In genomic region chr16:68117884-68118283, GRCh38 we compare ENCODE assay signal across 20 cellular contexts. TPM values are rescaled to one million over a fixed set of nuclear protein-coding genes. Genes with fewer than 3 reads are reported as not detected.
A peak's percentile ranks its signal among the peaks of the same experiment; 100 is the strongest.
DNase-seq lines count a peak whose midpoint lies in the region; TF ChIP-seq lines count a peak whose summit lies in the region.
"Had no signal": no experiment of that assay in that cellular context is flagged by ENCODE, and none has a peak within 500 bp of the region (broad histone marks: within the 10 kb centered on the region; RNA-seq: fewer than 3 reads in every experiment).

No MANE protein-coding gene starts in this region.

- H3K9me3 ChIP-seq in CD8-positive, alpha-beta memory T cell (ENCODE audit: low read length) = no peaks in the 10 kb centered on the region
- H3K9me3 ChIP-seq: adrenal gland, colonic mucosa, right lobe of liver had no signal

- CTCF ChIA-PET in activated CD4-positive, alpha-beta memory T cell treated with anti-CD3 and anti-CD28 coated beads, Interleukin-2, amount 10 ng/mL, durations not matched to agents 7 days and 5 days (lab: Charles Lee) = interaction anchor here (0.6 to 2.3 kb wide), 6 partner anchors 8 to 618 kb away, joined by 3 to 9 read pairs (median 3); partner anchors contain the start of gene NFATC3
- CTCF ChIA-PET in activated CD4-positive, alpha-beta memory T cell treated with anti-CD3 and anti-CD28 coated beads for 36 hours (lab: Charles Lee) = interaction anchor here (1.3 to 2.6 kb wide), 5 partner anchors 9 to 111 kb away, joined by 3 to 21 read pairs (median 8); partner anchors contain the start of gene NFATC3
- CTCF ChIA-PET in CD8-positive, alpha-beta memory T cell (lab: Charles Lee) = interaction anchor here (0.6 to 2.2 kb wide), 3 partner anchors 14 to 46 kb away, joined by 3 to 5 read pairs (median 3); no protein-coding TSS in a partner anchor

- H3K27me3 ChIP-seq in CD8-positive, alpha-beta memory T cell (ENCODE audit: insufficient read depth, low read length, poor library complexity, severe bottlenecking) = no peaks in the 10 kb centered on the region
- H3K27me3 ChIP-seq: adrenal gland; BLaER1 treated with 17β-estradiol and CSF1 and Interleukin-3, amounts not matched to agents 10 nM and 100 nM; colonic mucosa; right lobe of liver had no signal

- no peak overlapping the region for H3K4me3 Mint-ChIP-seq in activated CD4-positive, alpha-beta memory T cell treated with anti-CD3 and anti-CD28 coated beads, Interleukin-2, amount 10 ng/mL, durations not matched to agents 7 days and 5 days
- no peak overlapping the region for H3K4me3 Mint-ChIP-seq in activated CD4-positive, alpha-beta memory T cell treated with anti-CD3 and anti-CD28 coated beads for 36 hours
- H3K4me3 Mint-ChIP-seq in CD8-positive, alpha-beta memory T cell = peak overlapping the region in 6 of 7 donors; percentile 5 to 52 (median 32)
- peak overlapping the region; percentile 20 for H3K4me3 Mint-ChIP-seq in activated T-helper 2 cell treated with anti-CD3 and anti-CD28 coated beads, Interferon-gamma antibody, Interleukin-2, Interleukin-4, amounts not matched to agents 10 μg/mL and 5 μg/mL and 100 μg/mL, durations not matched to agents 14 hours and 24 hours and 36 hours (ENCODE audit: low read depth)
- H3K4me3 Mint-ChIP-seq in nephron progenitor cell (no peak overlapping the region), type B pancreatic cell (no peak overlapping the region)
- H3K4me3 Mint-ChIP-seq: activated CD4-positive, alpha-beta T cell treated with anti-CD3 and anti-CD28 coated beads, Interleukin-2, amount 10 ng/mL, durations not matched to agents 7 days and 5 days had no signal

- TF ChIP-seq CTCF in nephron progenitor cell (IDR thresholded peaks at IDR 0.05) (no peak), type B pancreatic cell (conservative IDR thresholded peaks at IDR 0.05) (no peak)

- intact Hi-C loops in activated CD4-positive, alpha-beta memory T cell treated with anti-CD3 and anti-CD28 coated beads for 36 hours (cut with micrococcal nuclease) = loop anchor here (2.0 kb wide), 1 partner anchor 31 kb away; no protein-coding TSS in a partner anchor
- intact Hi-C loops in activated T-helper 2 cell treated with anti-CD3 and anti-CD28 coated beads, Interferon-gamma antibody, Interleukin-2, Interleukin-4, amounts not matched to agents 10 μg/mL and 5 μg/mL and 100 μg/mL, durations not matched to agents 14 hours and 24 hours and 36 hours (cut with micrococcal nuclease) = loop anchor here (2.0 kb wide), 1 partner anchor 23 kb away; no protein-coding TSS in a partner anchor

- no peaks in the 10 kb centered on the region for H3K27me3 Mint-ChIP-seq in activated CD4-positive, alpha-beta memory T cell treated with anti-CD3 and anti-CD28 coated beads, Interleukin-2, amount 10 ng/mL, durations not matched to agents 7 days and 5 days
- no peaks in the 10 kb centered on the region for H3K27me3 Mint-ChIP-seq in activated CD4-positive, alpha-beta memory T cell treated with anti-CD3 and anti-CD28 coated beads for 36 hours
- H3K27me3 Mint-ChIP-seq in CD8-positive, alpha-beta memory T cell = no peaks in the 10 kb centered on the region
- no peaks in the 10 kb centered on the region for H3K27me3 Mint-ChIP-seq in activated T-helper 2 cell treated with anti-CD3 and anti-CD28 coated beads, Interferon-gamma antibody, Interleukin-2, Interleukin-4, amounts not matched to agents 10 μg/mL and 5 μg/mL and 100 μg/mL, durations not matched to agents 14 hours and 24 hours and 36 hours (ENCODE audit: low read depth)
- peaks cover 4% of the 10 kb centered on the region for H3K27me3 Mint-ChIP-seq in nephron progenitor cell (ENCODE audit: low read depth, poor library complexity)
- no peaks in the 10 kb centered on the region for H3K27me3 Mint-ChIP-seq in type B pancreatic cell
- H3K27me3 Mint-ChIP-seq: activated CD4-positive, alpha-beta T cell treated with anti-CD3 and anti-CD28 coated beads, Interleukin-2, amount 10 ng/mL, durations not matched to agents 7 days and 5 days had no signal

- H3K9me3 Mint-ChIP-seq in activated CD4-positive, alpha-beta memory T cell treated with anti-CD3 and anti-CD28 coated beads, Interleukin-2, amount 10 ng/mL, durations not matched to agents 7 days and 5 days = no peaks in the 10 kb centered on the region
- no peaks in the 10 kb centered on the region for H3K9me3 Mint-ChIP-seq in activated CD4-positive, alpha-beta memory T cell treated with anti-CD3 and anti-CD28 coated beads for 36 hours
- no peaks in the 10 kb centered on the region for H3K9me3 Mint-ChIP-seq in CD8-positive, alpha-beta memory T cell
- peaks cover under 1% of the 10 kb centered on the region for H3K9me3 Mint-ChIP-seq in activated T-helper 2 cell treated with anti-CD3 and anti-CD28 coated beads, Interferon-gamma antibody, Interleukin-2, Interleukin-4, amounts not matched to agents 10 μg/mL and 5 μg/mL and 100 μg/mL, durations not matched to agents 14 hours and 24 hours and 36 hours
- peaks cover 16% of the 10 kb centered on the region for H3K9me3 Mint-ChIP-seq in nephron progenitor cell
- no peaks in the 10 kb centered on the region for H3K9me3 Mint-ChIP-seq in type B pancreatic cell

- peaks cover 5% of the 10 kb centered on the region for H3K36me3 ChIP-seq in CD8-positive, alpha-beta memory T cell (ENCODE audit: insufficient read depth, low read length)
- H3K36me3 ChIP-seq: adrenal gland, colonic mucosa, right lobe of liver had no signal

- H3K4me3 ChIP-seq in CD8-positive, alpha-beta memory T cell (ENCODE audit: low read length) = no peak overlapping the region
- H3K4me3 ChIP-seq: adrenal gland; BLaER1 treated with 17β-estradiol and CSF1 and Interleukin-3, amounts not matched to agents 10 nM and 100 nM; colonic mucosa; right lobe of liver had no signal

- no peak for DNase-seq in activated CD4-positive, alpha-beta memory T cell treated with anti-CD3 and anti-CD28 coated beads, Interleukin-2, amount 10 ng/mL, durations not matched to agents 7 days and 5 days
- DNase-seq in activated CD4-positive, alpha-beta memory T cell treated with anti-CD3 and anti-CD28 coated beads for 36 hours = no peak
- no peak for DNase-seq in CD8-positive, alpha-beta memory T cell
- no peak for DNase-seq in activated T-helper 2 cell treated with anti-CD3 and anti-CD28 coated beads, Interferon-gamma antibody, Interleukin-2, Interleukin-4, amounts not matched to agents 10 μg/mL and 5 μg/mL and 100 μg/mL, durations not matched to agents 14 hours and 24 hours and 36 hours (ENCODE audit: low spot score)
- DNase-seq in nephron progenitor cell (no peak), substantia nigra (lab: John Stamatoyannopoulos, UW) (no peak), type B pancreatic cell (ENCODE audit: extremely low spot score, unreplicated experiment) (no peak), foreskin melanocyte (no peak)
- DNase-seq: activated CD4-positive, alpha-beta T cell treated with anti-CD3 and anti-CD28 coated beads, Interleukin-2, amount 10 ng/mL, durations not matched to agents 7 days and 5 days; adrenal gland; colonic mucosa; DMS153; glutamatergic neuron; mammary epithelial cell; NCI-H1105 treated with DMSO at 0.1 percent for 48 hours; NCI-H2081; NCI-H446; right lobe of liver had no signal

- peaks cover 73% of the 10 kb centered on the region for H3K4me1 Mint-ChIP-seq in activated CD4-positive, alpha-beta memory T cell treated with anti-CD3 and anti-CD28 coated beads, Interleukin-2, amount 10 ng/mL, durations not matched to agents 7 days and 5 days
- peaks cover 87% of the 10 kb centered on the region for H3K4me1 Mint-ChIP-seq in activated CD4-positive, alpha-beta memory T cell treated with anti-CD3 and anti-CD28 coated beads for 36 hours (ENCODE audit: low read depth)
- H3K4me1 Mint-ChIP-seq in CD8-positive, alpha-beta memory T cell = peaks cover 86 to 99% (median 93%) of the 10 kb centered on the region in 3 donors
- peaks cover 64% of the 10 kb centered on the region for H3K4me1 Mint-ChIP-seq in activated T-helper 2 cell treated with anti-CD3 and anti-CD28 coated beads, Interferon-gamma antibody, Interleukin-2, Interleukin-4, amounts not matched to agents 10 μg/mL and 5 μg/mL and 100 μg/mL, durations not matched to agents 14 hours and 24 hours and 36 hours (ENCODE audit: low read depth)
- H3K4me1 Mint-ChIP-seq in nephron progenitor cell (peaks cover 13% of the 10 kb centered on the region), type B pancreatic cell (ENCODE audit: unreplicated experiment) (peaks cover 3% of the 10 kb centered on the region)

- peak overlapping the region; percentile 34 for H3K27ac Mint-ChIP-seq in activated CD4-positive, alpha-beta memory T cell treated with anti-CD3 and anti-CD28 coated beads, Interleukin-2, amount 10 ng/mL, durations not matched to agents 7 days and 5 days
- no peak overlapping the region for H3K27ac Mint-ChIP-seq in activated CD4-positive, alpha-beta memory T cell treated with anti-CD3 and anti-CD28 coated beads for 36 hours
- H3K27ac Mint-ChIP-seq in CD8-positive, alpha-beta memory T cell = peak overlapping the region; percentile 0 to 94 (median 56)
- H3K27ac Mint-ChIP-seq in activated T-helper 2 cell treated with anti-CD3 and anti-CD28 coated beads, Interferon-gamma antibody, Interleukin-2, Interleukin-4, amounts not matched to agents 10 μg/mL and 5 μg/mL and 100 μg/mL, durations not matched to agents 14 hours and 24 hours and 36 hours = peak overlapping the region; percentile 81
- H3K27ac Mint-ChIP-seq in nephron progenitor cell = peak overlapping the region; percentile 5
- no peak overlapping the region for H3K27ac Mint-ChIP-seq in type B pancreatic cell
- H3K27ac Mint-ChIP-seq: activated CD4-positive, alpha-beta T cell treated with anti-CD3 and anti-CD28 coated beads, Interleukin-2, amount 10 ng/mL, durations not matched to agents 7 days and 5 days had no signal

- peaks cover 94% of the 10 kb centered on the region for H3K4me1 ChIP-seq in CD8-positive, alpha-beta memory T cell (ENCODE audit: insufficient read depth, low read length)
- H3K4me1 ChIP-seq: colonic mucosa had no signal

- POLR2A ChIA-PET in activated CD4-positive, alpha-beta memory T cell treated with anti-CD3 and anti-CD28 coated beads, Interleukin-2, amount 10 ng/mL, durations not matched to agents 7 days and 5 days (lab: Charles Lee) = interaction anchor here (0.8 to 3.4 kb wide), 3 partner anchors 9 to 32 kb away, joined by 3 to 16 read pairs (median 7); partner anchors contain the start of gene NFATC3
- POLR2A ChIA-PET in activated CD4-positive, alpha-beta memory T cell treated with anti-CD3 and anti-CD28 coated beads for 36 hours (lab: Charles Lee) = interaction anchor here (1.8 kb wide), 1 partner anchor 33 kb away, joined by 6 read pairs; the partner anchor contains the start of gene NFATC3
- POLR2A ChIA-PET in CD8-positive, alpha-beta memory T cell (lab: Charles Lee) = interaction anchor here (0.5 kb wide), 1 partner anchor 596 kb away, joined by 4 read pairs; no protein-coding TSS in a partner anchor

- H3K27ac ChIP-seq in CD8-positive, alpha-beta memory T cell (ENCODE audit: low read depth, low read length) = no peak overlapping the region
- no peak overlapping the region for H3K27ac ChIP-seq in substantia nigra (ENCODE audit: low read depth, low read length, poor library complexity, severe bottlenecking)
- H3K27ac ChIP-seq: adrenal gland; BLaER1 treated with 17β-estradiol and CSF1 and Interleukin-3, amounts not matched to agents 10 nM and 100 nM; colonic mucosa; HL-60; right lobe of liver had no signal

- H3K36me3 Mint-ChIP-seq in activated CD4-positive, alpha-beta memory T cell treated with anti-CD3 and anti-CD28 coated beads, Interleukin-2, amount 10 ng/mL, durations not matched to agents 7 days and 5 days (ENCODE audit: low read depth) = peaks cover 33% of the 10 kb centered on the region
- peaks cover 4% of the 10 kb centered on the region for H3K36me3 Mint-ChIP-seq in activated CD4-positive, alpha-beta memory T cell treated with anti-CD3 and anti-CD28 coated beads for 36 hours
- peaks cover under 1 to 16% (median 8%) of the 10 kb centered on the region in 3 donors for H3K36me3 Mint-ChIP-seq in CD8-positive, alpha-beta memory T cell
- peaks cover 43% of the 10 kb centered on the region for H3K36me3 Mint-ChIP-seq in activated T-helper 2 cell treated with anti-CD3 and anti-CD28 coated beads, Interferon-gamma antibody, Interleukin-2, Interleukin-4, amounts not matched to agents 10 μg/mL and 5 μg/mL and 100 μg/mL, durations not matched to agents 14 hours and 24 hours and 36 hours (ENCODE audit: low read depth)
- H3K36me3 Mint-ChIP-seq in nephron progenitor cell (ENCODE audit: low read depth) = peaks cover 48% of the 10 kb centered on the region
- peaks cover 9% of the 10 kb centered on the region for H3K36me3 Mint-ChIP-seq in type B pancreatic cell

RNA-seq across cellular contexts. Expression of gene NFATC3, which starts 32.7 kb away (rescaled TPM):
- 100 to 1,000 TPM; 208 to 209 TPM for total RNA-seq in activated CD4-positive, alpha-beta memory T cell treated with anti-CD3 and anti-CD28 coated beads, Interleukin-2, amount 10 ng/mL, durations not matched to agents 7 days and 5 days
- total RNA-seq in activated CD4-positive, alpha-beta memory T cell treated with anti-CD3 and anti-CD28 coated beads for 36 hours = 10 to 100 TPM; 83.4 to 85.2 TPM
- 10 to 100 TPM; 91.1 to 95.9 TPM for total RNA-seq in CD8-positive, alpha-beta memory T cell
- 120 TPM for polyA plus RNA-seq in CD8-positive, alpha-beta memory T cell
- total RNA-seq in activated T-helper 2 cell treated with anti-CD3 and anti-CD28 coated beads, Interferon-gamma antibody, Interleukin-2, Interleukin-4, amounts not matched to agents 10 μg/mL and 5 μg/mL and 100 μg/mL, durations not matched to agents 14 hours and 24 hours and 36 hours = 136 and 146 TPM in 2 replicates
- total RNA-seq in type B pancreatic cell (ENCODE audit: low replicate concordance) = 37.5 and 55.5 TPM in 2 replicates

Comparison
In these comparisons a context has a peak if more than half of its experiments do, and no peak if none do; other contexts are left out.
1. H3K27ac Mint-ChIP-seq: peak in activated CD4-positive, alpha-beta memory T cell treated with anti-CD3 and anti-CD28 coated beads, Interleukin-2, amount 10 ng/mL, durations not matched to agents 7 days and 5 days (single experiment), CD8-positive, alpha-beta memory T cell (8 of 8), activated T-helper 2 cell treated with anti-CD3 and anti-CD28 coated beads, Interferon-gamma antibody, Interleukin-2, Interleukin-4, amounts not matched to agents 10 μg/mL and 5 μg/mL and 100 μg/mL, durations not matched to agents 14 hours and 24 hours and 36 hours (single experiment) and nephron progenitor cell (single experiment); none in activated CD4-positive, alpha-beta memory T cell treated with anti-CD3 and anti-CD28 coated beads for 36 hours (single experiment) and type B pancreatic cell (single experiment).
2. H3K4me3 Mint-ChIP-seq: peak in CD8-positive, alpha-beta memory T cell (6 of 7) and activated T-helper 2 cell treated with anti-CD3 and anti-CD28 coated beads, Interferon-gamma antibody, Interleukin-2, Interleukin-4, amounts not matched to agents 10 μg/mL and 5 μg/mL and 100 μg/mL, durations not matched to agents 14 hours and 24 hours and 36 hours (single experiment); none in activated CD4-positive, alpha-beta memory T cell treated with anti-CD3 and anti-CD28 coated beads, Interleukin-2, amount 10 ng/mL, durations not matched to agents 7 days and 5 days (single experiment), activated CD4-positive, alpha-beta memory T cell treated with anti-CD3 and anti-CD28 coated beads for 36 hours (single experiment), nephron progenitor cell (single experiment) and type B pancreatic cell (single experiment).